In the genomic region with DNA sequence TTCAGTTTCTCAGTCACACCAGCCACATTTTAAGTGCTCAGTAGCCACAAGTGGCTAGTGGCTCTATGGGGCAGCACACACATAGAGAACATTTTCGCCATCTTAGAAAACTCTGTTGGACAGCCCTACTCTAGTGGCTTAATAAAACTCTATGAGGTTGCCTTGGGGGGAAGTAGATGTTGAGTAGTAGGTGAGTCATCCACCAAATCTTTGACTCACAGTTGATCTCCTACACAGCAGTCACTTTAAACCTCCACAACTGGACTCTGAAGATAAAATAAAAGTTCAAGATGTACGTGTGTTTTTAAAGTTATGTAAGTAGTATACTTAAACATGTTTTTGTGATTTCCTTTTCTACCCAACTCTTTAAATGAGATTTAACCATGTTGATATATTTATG, we compare ENCODE assay signal across 10 cellular contexts.
DNase-seq lines count a peak whose midpoint lies in the region; ATAC-seq lines count a peak whose summit lies in the region.
"Had no signal": no experiment of that assay in that cellular context is flagged by ENCODE, and none has a peak within 500 bp of the region (broad histone marks: within the 10 kb centered on the region; RNA-seq: fewer than 3 reads in every experiment).

No MANE protein-coding gene starts in this region.

- ATAC-seq in HG03378 (IDR thresholded peaks at IDR 0.05; ENCODE audit: unreplicated experiment) (no peak), GM18870 (IDR thresholded peaks at IDR 0.05; ENCODE audit: unreplicated experiment) (no peak)
- ATAC-seq: effector memory CD8-positive, alpha-beta T cell had no signal

- DNase-seq in A172 (ENCODE audit: low spot score): peak; percentile 69
- DNase-seq in HS-27A (ENCODE audit: low read depth): peak; percentile 49
- peak; percentile 11 for DNase-seq in T1000 (lab: John Stamatoyannopoulos, UW)
- peak; percentile 45 for DNase-seq in foreskin melanocyte
- no peak for DNase-seq in HK-2 (ENCODE audit: unreplicated experiment)
- no peak for DNase-seq in NCI-H2227 (lab: John Stamatoyannopoulos, UW; ENCODE audit: unreplicated experiment)
- DNase-seq: effector memory CD8-positive, alpha-beta T cell; MM.1S had no signal

Comparison
In these comparisons a context has a peak if more than half of its experiments do, and no peak if none do; other contexts are left out.
1. DNase-seq: peak in A172 (single experiment), HS-27A (single experiment), T1000 (single experiment) and foreskin melanocyte (single experiment); none in HK-2 (single experiment) and NCI-H2227 (single experiment).